ENCODE assay signal across 39 cellular contexts in genomic region chr3:38792983-38793382, GRCh38. TPM values are rescaled to one million over a fixed set of nuclear protein-coding genes. Genes with fewer than 3 reads are reported as not detected.
"Had no signal": no experiment of that assay in that cellular context is flagged by ENCODE, and none has a peak within 500 bp of the region (broad histone marks: within the 10 kb centered on the region; RNA-seq: fewer than 3 reads in every experiment).

No MANE protein-coding gene starts in this region.

- H3K9me3 ChIP-seq: adrenal gland, ascending aorta, body of pancreas, breast epithelium had no signal

- H3K4me3 ChIP-seq: adrenal gland, ascending aorta, body of pancreas, breast epithelium, cardiac muscle cell had no signal

- H3K36me3 ChIP-seq: adrenal gland, ascending aorta, brain microvascular endothelial cell, breast epithelium, cardiac muscle cell had no signal

- FAIRE-seq: astrocyte, bronchial epithelial cell had no signal

- DNase-seq: activated effector memory CD4-positive, alpha-beta T cell treated with anti-CD3 and anti-CD28 coated beads, Interleukin-2, amount 50 U/mL, for 16 hours; activated effector memory CD4-positive, alpha-beta T cell treated with Interleukin-2 at 50 U/mL for 16 hours; activated gamma-delta T cell; activated gamma-delta T cell treated with Interleukin-2 at 50 U/mL for 16 hours; activated naive CD4-positive, alpha-beta T cell; activated naive CD4-positive, alpha-beta T cell treated with anti-CD3 and anti-CD28 coated beads for 36 hours; activated naive CD4-positive, alpha-beta T cell treated with anti-CD3 and anti-CD28 coated beads, Interleukin-2, amount 10 ng/mL, durations not matched to agents 7 days and 5 days; activated naive CD4-positive, alpha-beta T cell treated with anti-CD3 and anti-CD28 coated beads, Interleukin-2, amount 50 U/mL, for 16 hours; activated naive CD4-positive, alpha-beta T cell treated with Interleukin-2 at 50 U/mL for 16 hours; activated naive CD8-positive, alpha-beta T cell treated with anti-CD3 and anti-CD28 coated beads for 36 hours; activated naive CD8-positive, alpha-beta T cell treated with anti-CD3 and anti-CD28 coated beads, Interleukin-2, amount 10 ng/mL, durations not matched to agents 7 days and 5 days; activated naive CD8-positive, alpha-beta T cell treated with anti-CD3 and anti-CD28 coated beads, Interleukin-2, amount 50 U/mL, for 24 hours; activated T-cell treated with anti-CD3 and anti-CD28 coated beads, Interleukin-2, amount 50 U/mL, for 1 hour; activated T-cell treated with anti-CD3 and anti-CD28 coated beads, Interleukin-2, amount 50 U/mL, for 24 hours; activated T-cell treated with anti-CD3 and anti-CD28 coated beads, Interleukin-2, amount 50 U/mL, for 4 hours; activated T-cell treated with anti-CD3 and anti-CD28 coated beads, Interleukin-2, amount 50 U/mL, for 48 hours; activated T-cell treated with anti-CD3 and anti-CD28 coated beads, Interleukin-2, amount 50 U/mL, for 72 hours; adrenal gland; amniotic stem cell; amygdala; anterior cingulate cortex; aorta; body of pancreas; brain microvascular endothelial cell; caudate nucleus; central memory CD4-positive, alpha-beta T cell; cerebellar nuclear complex had no signal

- H3K4me1 ChIP-seq: adrenal gland, ascending aorta, body of pancreas, breast epithelium had no signal

- H3K27me3 ChIP-seq: adrenal gland, ascending aorta, body of pancreas, cardiac muscle cell had no signal

- ATAC-seq: activated naive CD4-positive, alpha-beta T cell treated with anti-CD3 and anti-CD28 coated beads, Interleukin-2, amount 50 U/mL, for 72 hours; activated naive CD8-positive, alpha-beta T cell treated with anti-CD3 and anti-CD28 coated beads, Interleukin-2, amount 50 U/mL, for 24 hours; activated T-cell treated with anti-CD3 and anti-CD28 coated beads, Interleukin-2, amount 50 U/mL, for 4 hours; activated T-cell treated with anti-CD3 and anti-CD28 coated beads, Interleukin-2, amount 50 U/mL, for 72 hours; activated T-helper 17 cell treated with anti-CD3 and anti-CD28 coated beads, Interleukin-2, amount 50 U/mL, for 72 hours; body of pancreas had no signal

- H3K27ac ChIP-seq: adrenal gland, ascending aorta, body of pancreas, brain microvascular endothelial cell, breast epithelium, cardiac muscle cell had no signal

RNA-seq across cellular contexts. Expression of gene SCN10A, which starts 23.0 kb away (rescaled TPM):
- total RNA-seq: activated naive CD4-positive, alpha-beta T cell treated with anti-CD3 and anti-CD28 coated beads for 36 hours; activated naive CD4-positive, alpha-beta T cell treated with anti-CD3 and anti-CD28 coated beads, Interleukin-2, amount 50 U/mL, for 72 hours; activated naive CD8-positive, alpha-beta T cell treated with anti-CD3 and anti-CD28 coated beads for 36 hours; activated naive CD8-positive, alpha-beta T cell treated with anti-CD3 and anti-CD28 coated beads, Interleukin-2, amount 10 ng/mL, durations not matched to agents 7 days and 5 days; activated T-cell treated with anti-CD3 and anti-CD28 coated beads, Interleukin-2, amount 50 U/mL, for 4 hours; activated T-cell treated with anti-CD3 and anti-CD28 coated beads, Interleukin-2, amount 50 U/mL, for 72 hours; activated T-helper 1 cell treated with anti-CD3 and anti-CD28 coated beads, Interleukin-12 subunit alpha, Interleukin-12 subunit beta, Interleukin-2, Interleukin-4 antibody, amounts not matched to agents 30 ng/mL and 10 ng/mL and 1 ng/mL, durations not matched to agents 14 hours and 24 hours and 36 hours; activated T-helper 17 cell treated with anti-CD3 and anti-CD28 coated beads, Interleukin-2, amount 50 U/mL, for 72 hours; activated T-helper 2 cell treated with anti-CD3 and anti-CD28 coated beads, Interferon-gamma antibody, Interleukin-2, Interleukin-4, amounts not matched to agents 10 μg/mL and 5 μg/mL and 100 μg/mL, durations not matched to agents 14 hours and 24 hours and 36 hours; adrenal gland; aorta; ascending aorta; astrocyte; body of pancreas; breast epithelium; bronchial epithelial cell; cardiac muscle cell; cerebellum; chondrocyte had no signal
- polyA plus RNA-seq: adipose tissue, adrenal gland, aorta, cardiac muscle cell had no signal
